15 cellular contexts compared by ENCODE assay signal in the genomic region with DNA sequence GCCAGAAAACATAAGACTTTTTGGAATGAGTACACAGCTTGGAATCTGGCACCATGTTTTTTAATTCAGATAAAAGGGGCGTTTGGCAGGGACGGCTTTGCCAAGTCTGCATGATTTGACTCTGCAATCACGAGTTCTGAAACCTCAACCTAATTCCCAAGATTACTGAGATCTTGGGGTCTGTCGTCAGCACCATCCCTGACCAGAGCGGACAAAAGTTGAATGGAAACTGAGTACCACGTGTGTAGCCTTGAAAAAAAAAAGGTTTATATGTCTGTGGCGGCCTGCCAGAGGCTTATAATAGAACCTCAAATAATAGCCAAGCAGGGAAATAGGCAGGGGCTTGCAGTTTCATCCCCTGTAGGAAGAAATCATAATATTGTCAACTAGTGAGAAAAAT.
DNase-seq lines count a peak whose midpoint lies in the region; ATAC-seq, FAIRE-seq and TF ChIP-seq lines count a peak whose summit lies in the region.
"Had no signal": no experiment of that assay in that cellular context is flagged by ENCODE, and none has a peak within 500 bp of the region (broad histone marks: within the 10 kb centered on the region; RNA-seq: fewer than 3 reads in every experiment).

No MANE protein-coding gene starts in this region.

- no peak overlapping the region for H3K9ac ChIP-seq in PC-3 (ENCODE audit: low read length)

- no peak overlapping the region for H3K27ac ChIP-seq in pancreas
- no peak overlapping the region for H3K27ac ChIP-seq in PC-3 (ENCODE audit: low read length)
- no peak overlapping the region for H3K27ac ChIP-seq in upper lobe of right lung
- H3K27ac ChIP-seq: neutrophil had no signal

- POLR2A ChIA-PET in PC-3 (lab: Charles Lee; ENCODE audit: unreplicated experiment): no interaction called here

- no peak for FAIRE-seq in pancreas (lab: Jason Lieb, UNC)
- FAIRE-seq: islet of Langerhans had no signal

- H3K9me3 ChIP-seq in pancreas: no peaks in the 10 kb centered on the region
- H3K9me3 ChIP-seq in PC-3 (ENCODE audit: low read length): no peaks in the 10 kb centered on the region
- no peaks in the 10 kb centered on the region for H3K9me3 ChIP-seq in upper lobe of right lung
- H3K9me3 ChIP-seq: neutrophil had no signal

- 26 to 27% methylated on average over 7 of the region's 7 CpGs for WGBS in pancreas, 2 donors

- ATAC-seq in pancreas: peak in 3 of 4 donors; percentile 50 to 85 (median 63)
- ATAC-seq in PC-3: no peak
- ATAC-seq in HG03565 (IDR thresholded peaks at IDR 0.05; ENCODE audit: unreplicated experiment): no peak
- no peak for ATAC-seq in GM19035 (IDR thresholded peaks at IDR 0.05; ENCODE audit: unreplicated experiment)
- ATAC-seq in upper lobe of right lung: no peak
- ATAC-seq: activated CD8-positive, alpha-beta T cell treated with anti-CD3 and anti-CD28 coated beads for 36 hours; activated naive CD4-positive, alpha-beta T cell treated with anti-CD3 and anti-CD28 coated beads, Interleukin-2, amount 50 U/mL, for 72 hours; CD8-positive, alpha-beta T cell had no signal

- H3K4me3 ChIP-seq in pancreas: no peak overlapping the region
- no peak overlapping the region for H3K4me3 ChIP-seq in PC-3 (ENCODE audit: low read length)
- no peak overlapping the region for H3K4me3 ChIP-seq in upper lobe of right lung

- H3K36me3 ChIP-seq in pancreas: no peaks in the 10 kb centered on the region
- no peaks in the 10 kb centered on the region for H3K36me3 ChIP-seq in PC-3 (ENCODE audit: low read depth, low read length)
- H3K36me3 ChIP-seq in upper lobe of right lung: no peaks in the 10 kb centered on the region
- H3K36me3 ChIP-seq: neutrophil had no signal

- H2AFZ ChIP-seq in PC-3 (ENCODE audit: low read length): no peak overlapping the region

- CTCF ChIA-PET in PC-3 (lab: Charles Lee): no interaction called here

- DNase-seq in AG20443 (ENCODE audit: low spot score) (peak; percentile 85), NCI-H69 (lab: John Stamatoyannopoulos, UW) (peak; percentile 12), fibroblast of peridontal ligament (ENCODE audit: extremely low read depth) (peak; percentile 90), pancreas (no peak), PC-3 (no peak), upper lobe of right lung (no peak)
- DNase-seq: activated CD8-positive, alpha-beta T cell treated with anti-CD3 and anti-CD28 coated beads for 36 hours; CD8-positive, alpha-beta T cell; NCI-H1417 treated with DMSO at 0.1 percent for 48 hours; T-helper 1 cell had no signal

- no peak for TF ChIP-seq CTCF in pancreas (IDR thresholded peaks at IDR 0.05)
- TF ChIP-seq CTCF in PC-3 (conservative IDR thresholded peaks at IDR 0.05; ENCODE audit: low read depth, low read length): no peak
- TF ChIP-seq CTCF in upper lobe of right lung (IDR thresholded peaks at IDR 0.05): no peak

- H3K9me2 ChIP-seq in PC-3 (replicated peaks; ENCODE audit: low read length): no peaks in the 10 kb centered on the region

- no peaks in the 10 kb centered on the region for H3K27me3 ChIP-seq in pancreas
- H3K27me3 ChIP-seq in PC-3 (ENCODE audit: low read length): no peaks in the 10 kb centered on the region
- no peaks in the 10 kb centered on the region for H3K27me3 ChIP-seq in upper lobe of right lung
- H3K27me3 ChIP-seq: neutrophil had no signal

- intact Hi-C loops in pancreas (cut with DNase I): no loop called here
- intact Hi-C loops in PC-3 (cut with micrococcal nuclease): no loop called here
- intact Hi-C loops in upper lobe of right lung (cut with DNase I): no loop called here

- H3K4me2 ChIP-seq in PC-3 (ENCODE audit: low read length): no peak overlapping the region

- peaks cover 0 to 3% (median 0%) of the 10 kb centered on the region in 3 donors for H3K4me1 ChIP-seq in pancreas
- no peaks in the 10 kb centered on the region; the same call in 1 of the 2 replicates for H3K4me1 ChIP-seq in PC-3 (ENCODE audit: insufficient read depth, low read length)
- no peaks in the 10 kb centered on the region for H3K4me1 ChIP-seq in upper lobe of right lung

- H4K20me1 ChIP-seq in PC-3 (ENCODE audit: low read length): no peaks in the 10 kb centered on the region

- BruUV-seq in PC-3 (replicated peaks; lab: Mats Ljungman, UMichigan): no TSS peak

- H3F3A ChIP-seq in PC-3 (ENCODE audit: low read length, unreplicated experiment): no peaks in the 10 kb centered on the region

- no peaks in the 10 kb centered on the region for H3K79me2 ChIP-seq in PC-3 (ENCODE audit: low read length)

Comparison
In these comparisons a context has a peak if more than half of its experiments do, and no peak if none do; other contexts are left out.
1. DNase-seq: peak in AG20443 (single experiment), NCI-H69 (single experiment) and fibroblast of peridontal ligament (single experiment); none in pancreas (0 of 6), PC-3 (single experiment) and upper lobe of right lung (single experiment).
2. ATAC-seq: peak in pancreas (3 of 4); none in PC-3 (single experiment), HG03565 (single experiment), GM19035 (single experiment) and upper lobe of right lung (single experiment).